7 cellular contexts compared by ENCODE assay signal in the genomic region with DNA sequence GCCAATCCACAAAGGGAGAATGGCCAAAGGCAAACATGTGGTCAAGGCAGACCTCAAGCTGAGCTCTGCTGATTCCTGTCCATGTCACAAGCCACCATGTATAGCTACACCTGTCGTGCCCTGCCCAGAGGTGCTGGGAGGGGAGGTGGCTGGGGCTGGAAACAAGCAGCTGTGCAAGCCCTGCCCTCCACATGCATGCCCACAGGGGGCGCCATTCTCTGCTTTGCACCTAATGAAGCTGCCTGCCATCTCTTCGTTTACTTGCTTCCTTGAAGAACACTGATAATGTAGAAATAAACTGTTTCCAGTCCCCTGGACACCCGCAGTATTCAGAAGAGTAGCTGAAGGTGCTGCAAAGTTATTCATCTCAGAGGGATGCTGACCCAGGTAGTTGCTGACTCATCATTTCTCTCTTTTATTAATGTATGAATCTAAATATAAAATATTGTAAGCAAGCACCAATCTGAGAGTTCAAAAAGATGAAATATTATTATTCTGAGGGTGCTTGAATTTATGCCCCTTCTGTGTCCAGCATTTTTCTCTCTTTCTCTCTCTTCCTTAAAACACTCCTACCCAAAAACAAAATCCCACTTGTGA.
DNase-seq lines count a peak whose midpoint lies in the region; ATAC-seq and TF ChIP-seq lines count a peak whose summit lies in the region.

No MANE protein-coding gene starts in this region.

- DNase-seq in H7 (peak; percentile 48), RWPE2 (ENCODE audit: low spot score) (no peak), astrocyte of the spinal cord (ENCODE audit: low read depth, low spot score) (no peak), mesenchymal stem cell (no peak), type B pancreatic cell (ENCODE audit: extremely low spot score, unreplicated experiment) (no peak), retina (no peak), GM13976 (ENCODE audit: low spot score) (no peak)

- H3K27me3 Mint-ChIP-seq in type B pancreatic cell: no peaks in the 10 kb centered on the region

- H3K27ac ChIP-seq in RWPE2 (ENCODE audit: poor library complexity, severe bottlenecking) (no peak overlapping the region), mesenchymal stem cell (ENCODE audit: low read length, poor library complexity, severe bottlenecking) (no peak overlapping the region)

- no peak overlapping the region for H2AK5ac ChIP-seq in mesenchymal stem cell (ENCODE audit: low read length, severe bottlenecking)

- no peak overlapping the region for H4K8ac ChIP-seq in mesenchymal stem cell (ENCODE audit: low read length)

- peak overlapping the region; percentile 62 for H4K91ac ChIP-seq in mesenchymal stem cell (ENCODE audit: low read length)

- 54% methylated on average over 2 of the region's 4 CpGs for WGBS in mesenchymal stem cell

- peaks cover 3% of the 10 kb centered on the region for H3K9me3 Mint-ChIP-seq in type B pancreatic cell

- no peak for ATAC-seq in RWPE2 (ENCODE audit: low read depth)

- no peak overlapping the region for H2BK12ac ChIP-seq in mesenchymal stem cell (ENCODE audit: low read length in 2 of 2)

- TF ChIP-seq CTCF in RWPE2 (IDR thresholded peaks at IDR 0.05; ENCODE audit: poor library complexity, severe bottlenecking) (peak; percentile 32), astrocyte of the spinal cord (IDR thresholded peaks at IDR 0.05; ENCODE audit: low read depth, low read length) (peak; percentile 29), type B pancreatic cell (conservative IDR thresholded peaks at IDR 0.05) (peak; percentile 70), GM13976 (IDR thresholded peaks at IDR 0.05; ENCODE audit: borderline replicate concordance, control extremely low read depth, extremely low read depth, insufficient read depth, missing control alignments) (no peak)

- H3K27me3 ChIP-seq in H7 (ENCODE audit: control insufficient read depth, insufficient read depth, low read length) (no peaks in the 10 kb centered on the region), RWPE2 (ENCODE audit: insufficient read depth, poor library complexity, severe bottlenecking) (no peaks in the 10 kb centered on the region), mesenchymal stem cell (ENCODE audit: control insufficient read depth in 1 of 2, insufficient read depth in 1 of 2, low read length in 2 of 2) (peaks cover 0 to 2% of the 10 kb centered on the region in 2 experiments)

- H3K9ac ChIP-seq in mesenchymal stem cell (ENCODE audit: low read length): no peak overlapping the region

- no peaks in the 10 kb centered on the region for H3K36me3 ChIP-seq in H7 (replicated peaks; ENCODE audit: control insufficient read depth, insufficient read depth, low read length)
- H3K36me3 ChIP-seq in RWPE2 (ENCODE audit: low read depth): no peaks in the 10 kb centered on the region
- H3K36me3 ChIP-seq in mesenchymal stem cell (ENCODE audit: control insufficient read depth in 1 of 2, insufficient read depth in 2 of 2, low read depth in 1 of 2, low read length in 2 of 2): no peaks in the 10 kb centered on the region

- H3K79me1 ChIP-seq in mesenchymal stem cell (replicated peaks; ENCODE audit: low read length, poor library complexity, severe bottlenecking): no peaks in the 10 kb centered on the region

- in situ Hi-C loops in astrocyte of the spinal cord (cut with HindIII; ENCODE audit: low sequenced_read_pairs) (no loop called here), GM13976 (cut with MboI; ENCODE audit: low sequenced_read_pairs, unreplicated experiment) (no loop called here)

- H3K4me2 ChIP-seq in mesenchymal stem cell (ENCODE audit: low read length, poor library complexity, severe bottlenecking): no peak overlapping the region

- H3K4me3 ChIP-seq in H7 (ENCODE audit: insufficient read depth, low read depth, low read length) (no peak overlapping the region), RWPE2 (ENCODE audit: severe bottlenecking) (no peak overlapping the region), astrocyte of the spinal cord (ENCODE audit: low read depth, low read length) (no peak overlapping the region), mesenchymal stem cell (ENCODE audit: insufficient read depth in 1 of 2, low read depth in 1 of 2, low read length in 2 of 2) (no peak overlapping the region)

- H3K4me1 ChIP-seq in RWPE2 (ENCODE audit: insufficient read depth, poor library complexity, severe bottlenecking): no peaks in the 10 kb centered on the region
- H3K4me1 ChIP-seq in mesenchymal stem cell (ENCODE audit: control insufficient read depth, insufficient read depth, low read depth, low read length): no peaks in the 10 kb centered on the region

- H3K9me3 ChIP-seq in RWPE2 (ENCODE audit: severe bottlenecking) (no peaks in the 10 kb centered on the region), mesenchymal stem cell (ENCODE audit: control insufficient read depth, low read length) (no peaks in the 10 kb centered on the region)

- H3K23ac ChIP-seq in mesenchymal stem cell (ENCODE audit: low read length in 2 of 2): no peak overlapping the region

- H3K36me3 Mint-ChIP-seq in type B pancreatic cell: no peaks in the 10 kb centered on the region

- peak overlapping the region in 1 of 2 experiments; percentile 28 for H3K14ac ChIP-seq in mesenchymal stem cell (ENCODE audit: low read length in 2 of 2)

- H2BK15ac ChIP-seq in mesenchymal stem cell (ENCODE audit: low read depth, poor library complexity, severe bottlenecking): no peak overlapping the region

- H2AFZ ChIP-seq in mesenchymal stem cell (ENCODE audit: low read depth, low read length): no peak overlapping the region

- no peak overlapping the region for H3K18ac ChIP-seq in mesenchymal stem cell (ENCODE audit: low read depth in 1 of 2, low read length in 2 of 2)

- no peak overlapping the region for H2BK5ac ChIP-seq in mesenchymal stem cell (ENCODE audit: low read depth, low read length, poor library complexity, severe bottlenecking)

- H3K4ac ChIP-seq in mesenchymal stem cell (ENCODE audit: low read depth in 1 of 2, low read length in 2 of 2): no peak overlapping the region

- H3K4me1 Mint-ChIP-seq in type B pancreatic cell (ENCODE audit: unreplicated experiment): no peaks in the 10 kb centered on the region

- no peak overlapping the region for H2BK120ac ChIP-seq in mesenchymal stem cell (ENCODE audit: low read depth, low read length)

- no peak overlapping the region for H3K4me3 Mint-ChIP-seq in type B pancreatic cell

- no peak overlapping the region for H3K27ac Mint-ChIP-seq in type B pancreatic cell
